9 cellular contexts compared by ENCODE assay signal in genomic region chr5:155729684-155730059, GRCh38.
DNase-seq lines count a peak whose midpoint lies in the region; ATAC-seq and TF ChIP-seq lines count a peak whose summit lies in the region.
"Had no signal": no experiment of that assay in that cellular context is flagged by ENCODE, and none has a peak within 500 bp of the region (broad histone marks: within the 10 kb centered on the region; RNA-seq: fewer than 3 reads in every experiment).

No MANE protein-coding gene starts in this region.

- no peak overlapping the region for H3K27ac Mint-ChIP-seq in osteocyte (ENCODE audit: unreplicated experiment)
- H3K27ac Mint-ChIP-seq: activated T-cell treated with anti-CD3 and anti-CD28 coated beads, Interleukin-2, amount 50 U/mL, for 24 hours had no signal

- H3K27me3 ChIP-seq in HUES64 (ENCODE audit: insufficient read depth, low read length) (peaks cover 98% of the 10 kb centered on the region), iPS-18a (ENCODE audit: control insufficient read depth, insufficient read depth, low read length) (peaks cover 96% of the 10 kb centered on the region), sigmoid colon (peaks cover 13 to 82% (median 52%) of the 10 kb centered on the region in 3 donors)

- TF ChIP-seq CTCF in astrocyte of the cerebellum (IDR thresholded peaks at IDR 0.05; ENCODE audit: low read depth, low read length, missing control alignments) (no peak), sigmoid colon (IDR thresholded peaks at IDR 0.05) (no peak), osteocyte (IDR thresholded peaks at IDR 0.05) (no peak)

- no peaks in the 10 kb centered on the region for H3K36me3 Mint-ChIP-seq in osteocyte (ENCODE audit: unreplicated experiment)

- 4% methylated on average over 13 of the region's 13 CpGs for WGBS in HUES64
- 2 to 8% methylated on average over 13 of the region's 13 CpGs for WGBS in sigmoid colon, 2 donors

- no peak for TF ChIP-seq EP300 in sigmoid colon (IDR thresholded peaks at IDR 0.05)

- H3K4me3 ChIP-seq in HUES64 (ENCODE audit: low read length) (peak overlapping the region; percentile 53), astrocyte of the cerebellum (ENCODE audit: low read depth, low read length) (peak overlapping the region; percentile 7), iPS-18a (ENCODE audit: low read length) (peak overlapping the region; percentile 59), sigmoid colon (peak overlapping the region in 3 of 4 donors; percentile 30 to 58 (median 50))

- DNase-seq in astrocyte of the cerebellum (ENCODE audit: low read depth) (no peak), sigmoid colon (no peak), dedifferentiated amniotic fluid mesenchymal stem cell (ENCODE audit: extremely low spot score) (no peak), osteocyte (ENCODE audit: extremely low spot score, unreplicated experiment) (no peak)
- DNase-seq: activated T-cell treated with anti-CD3 and anti-CD28 coated beads, Interleukin-2, amount 50 U/mL, for 24 hours had no signal

- peaks cover 62% of the 10 kb centered on the region for H3K27me3 Mint-ChIP-seq in osteocyte (ENCODE audit: unreplicated experiment)

- TF ChIP-seq POLR2A in sigmoid colon (IDR thresholded peaks at IDR 0.05): no peak

- intact Hi-C loops in sigmoid colon (cut with DNase I): no loop called here

- H3K4me1 Mint-ChIP-seq in osteocyte (ENCODE audit: unreplicated experiment): peaks cover 2% of the 10 kb centered on the region

- H3K27ac ChIP-seq in HUES64 (ENCODE audit: low read depth, low read length) (no peak overlapping the region), iPS-18a (ENCODE audit: low read length) (no peak overlapping the region), sigmoid colon (no peak overlapping the region)

- in situ Hi-C loops in astrocyte of the cerebellum (cut with HindIII; ENCODE audit: low sequenced_read_pairs): no loop called here

- H3K9me3 ChIP-seq in HUES64 (ENCODE audit: insufficient read depth, low read depth, low read length) (no peaks in the 10 kb centered on the region), iPS-18a (ENCODE audit: control insufficient read depth, low read depth, low read length) (no peaks in the 10 kb centered on the region), sigmoid colon (no peaks in the 10 kb centered on the region)

- H3K36me3 ChIP-seq in HUES64 (ENCODE audit: insufficient read depth, low read length) (no peaks in the 10 kb centered on the region), iPS-18a (ENCODE audit: control insufficient read depth, low read depth, low read length) (no peaks in the 10 kb centered on the region), sigmoid colon (no peaks in the 10 kb centered on the region)

- no peaks in the 10 kb centered on the region for H3K9me3 Mint-ChIP-seq in osteocyte (ENCODE audit: unreplicated experiment)
- H3K9me3 Mint-ChIP-seq: activated T-cell treated with anti-CD3 and anti-CD28 coated beads, Interleukin-2, amount 50 U/mL, for 24 hours had no signal

- H3K4me3 Mint-ChIP-seq in osteocyte (ENCODE audit: unreplicated experiment): no peak overlapping the region
- H3K4me3 Mint-ChIP-seq: activated T-cell treated with anti-CD3 and anti-CD28 coated beads, Interleukin-2, amount 50 U/mL, for 24 hours had no signal

- H3K4me1 ChIP-seq in HUES64 (ENCODE audit: insufficient read depth, low read length) (no peaks in the 10 kb centered on the region; the same call in 1 of the 2 replicates), iPS-18a (ENCODE audit: control insufficient read depth, low read depth, low read length) (peaks cover 5% of the 10 kb centered on the region), sigmoid colon (peaks cover 0 to 28% (median 28%) of the 10 kb centered on the region in 4 donors)

- ATAC-seq in HG03108 (IDR thresholded peaks at IDR 0.05; ENCODE audit: unreplicated experiment): no peak
- ATAC-seq: HCT116 had no signal

- H3K9ac ChIP-seq in HUES64 (ENCODE audit: low read depth, low read length): no peak overlapping the region
- no peak overlapping the region for H3K9ac ChIP-seq in iPS-18a (ENCODE audit: low read length)

Comparison
In these comparisons a context has a peak if more than half of its experiments do, and no peak if none do; other contexts are left out.
1. H3K4me3 ChIP-seq: peak in every context shown above with its lines; median percentile 59 in iPS-18a; 53 in HUES64; 50 in sigmoid colon; 7 in astrocyte of the cerebellum.